Comparison of ENCODE assay signal across 24 cellular contexts in the genomic region with DNA sequence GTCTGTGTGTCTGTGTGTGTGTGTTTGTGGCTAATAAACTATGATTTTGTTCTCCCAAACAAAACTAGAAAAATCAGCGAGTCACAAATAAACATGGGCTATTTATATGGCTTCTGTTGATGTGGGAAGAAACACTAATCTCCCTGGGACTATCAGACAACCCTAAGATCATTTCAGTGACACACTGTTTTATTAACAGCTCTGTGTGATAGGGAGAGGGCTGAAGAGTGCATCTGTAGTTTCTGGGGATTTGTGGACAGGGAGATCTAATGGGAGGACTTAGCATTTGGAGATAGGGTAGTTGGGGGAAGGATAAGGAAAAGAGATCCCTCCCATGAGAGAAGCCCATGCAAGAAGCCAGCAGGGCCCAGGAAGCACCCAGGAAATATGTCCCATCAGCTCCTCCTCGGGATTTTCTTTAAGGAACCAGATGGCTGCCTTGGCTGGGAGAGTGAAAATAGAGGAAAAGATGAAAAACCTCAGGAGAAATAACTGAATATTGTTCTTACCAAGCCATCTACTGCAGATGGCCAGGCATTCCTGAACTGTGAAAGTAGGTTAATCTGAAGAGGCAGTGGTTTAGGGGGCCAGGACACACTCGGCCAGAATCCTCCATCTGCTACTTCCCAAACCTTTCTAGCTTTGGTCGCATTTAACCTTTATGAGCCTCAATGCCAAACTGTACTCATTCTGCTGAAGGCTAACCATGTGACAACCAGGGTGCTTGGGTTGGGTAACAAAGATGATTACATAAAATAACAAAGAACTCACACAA.
DNase-seq lines count a peak whose midpoint lies in the region; ATAC-seq, FAIRE-seq and TF ChIP-seq lines count a peak whose summit lies in the region.
"Had no signal": no experiment of that assay in that cellular context is flagged by ENCODE, and none has a peak within 500 bp of the region (broad histone marks: within the 10 kb centered on the region; RNA-seq: fewer than 3 reads in every experiment).

No MANE protein-coding gene starts in this region.

- TF ChIP-seq CTCF in D721Med (IDR thresholded peaks at IDR 0.05; ENCODE audit: insufficient read depth, missing control alignments), result no peak
- TF ChIP-seq CTCF in GM23338 (conservative IDR thresholded peaks at IDR 0.05; ENCODE audit: low read depth in 2 of 2), result no peak
- TF ChIP-seq CTCF in astrocyte (IDR thresholded peaks at IDR 0.05; ENCODE audit: insufficient read depth, low read depth, low read length), result no peak
- no peak for TF ChIP-seq CTCF in neural progenitor cell (IDR thresholded peaks at IDR 0.05)
- no peak for TF ChIP-seq CTCF in prostate gland (IDR thresholded peaks at IDR 0.05)
- TF ChIP-seq CTCF in GM20000 (IDR thresholded peaks at IDR 0.05; ENCODE audit: extremely low read depth, missing control alignments), result no peak

- H3K27me3 Mint-ChIP-seq in GM23338 (ENCODE audit: insufficient read depth, low read depth, poor library complexity) (no peaks in the 10 kb centered on the region), astrocyte (ENCODE audit: low read depth, unreplicated experiment) (no peaks in the 10 kb centered on the region), neural progenitor cell (ENCODE audit: insufficient read depth, low read depth) (no peaks in the 10 kb centered on the region)
- H3K27me3 Mint-ChIP-seq: activated naive CD4-positive, alpha-beta T cell treated with anti-CD3 and anti-CD28 coated beads, Interleukin-2, amount 10 ng/mL, durations not matched to agents 7 days and 5 days; central memory CD8-positive, alpha-beta T cell; stimulated activated naive CD8-positive, alpha-beta T cell treated with anti-CD3 and anti-CD28 coated beads, Interleukin-15, Interleukin-2, amounts not matched to agents 100 ng/mL and 50 ng/mL, for 24 hours had no signal

- peak overlapping the region; percentile 30 for H2AFZ ChIP-seq in GM23338
- no peak overlapping the region for H2AFZ ChIP-seq in astrocyte (ENCODE audit: low read depth, low read length)
- no peak overlapping the region for H2AFZ ChIP-seq in neural progenitor cell (replicated peaks)

- H3K4me1 Mint-ChIP-seq in GM23338 (peaks cover 3% of the 10 kb centered on the region; the same call in 1 of the 3 replicates), astrocyte (ENCODE audit: low read depth, unreplicated experiment) (no peaks in the 10 kb centered on the region), neural progenitor cell (peaks cover 5% of the 10 kb centered on the region)
- H3K4me1 Mint-ChIP-seq: activated naive CD4-positive, alpha-beta T cell treated with anti-CD3 and anti-CD28 coated beads, Interleukin-2, amount 10 ng/mL, durations not matched to agents 7 days and 5 days had no signal

- no peaks in the 10 kb centered on the region for H4K20me1 ChIP-seq in GM23338 (replicated peaks; ENCODE audit: insufficient read depth)
- H4K20me1 ChIP-seq in astrocyte (ENCODE audit: insufficient read depth, low read length), result no peaks in the 10 kb centered on the region
- H4K20me1 ChIP-seq in neural progenitor cell (ENCODE audit: low read depth), result no peaks in the 10 kb centered on the region

- H3K27me3 ChIP-seq in GM23338 (ENCODE audit: insufficient read depth) (no peaks in the 10 kb centered on the region), astrocyte (ENCODE audit: insufficient read depth, low read length) (no peaks in the 10 kb centered on the region), neural progenitor cell (no peaks in the 10 kb centered on the region), prostate gland (replicated peaks; ENCODE audit: insufficient read depth) (no peaks in the 10 kb centered on the region)
- H3K27me3 ChIP-seq: SJSA1, thyroid gland had no signal

- ATAC-seq in GM23338, result no peak
- no peak for ATAC-seq in HG03342 (IDR thresholded peaks at IDR 0.05; ENCODE audit: unreplicated experiment)
- ATAC-seq: activated T-cell treated with anti-CD3 and anti-CD28 coated beads, Interleukin-2, amount 50 U/mL, for 72 hours had no signal

- H3K9me3 Mint-ChIP-seq in GM23338 (no peaks in the 10 kb centered on the region), astrocyte (ENCODE audit: unreplicated experiment) (no peaks in the 10 kb centered on the region), neural progenitor cell (no peaks in the 10 kb centered on the region)
- H3K9me3 Mint-ChIP-seq: activated naive CD4-positive, alpha-beta T cell treated with anti-CD3 and anti-CD28 coated beads, Interleukin-2, amount 10 ng/mL, durations not matched to agents 7 days and 5 days; HFFc6 had no signal

- H3K36me3 Mint-ChIP-seq in GM23338 (ENCODE audit: low read depth) (no peaks in the 10 kb centered on the region), astrocyte (ENCODE audit: low read depth, unreplicated experiment) (no peaks in the 10 kb centered on the region), neural progenitor cell (no peaks in the 10 kb centered on the region)
- H3K36me3 Mint-ChIP-seq: activated naive CD4-positive, alpha-beta T cell treated with anti-CD3 and anti-CD28 coated beads, Interleukin-2, amount 10 ng/mL, durations not matched to agents 7 days and 5 days; CD14-positive monocyte had no signal

- H3K4me3 Mint-ChIP-seq in GM23338, result no peak overlapping the region
- H3K4me3 Mint-ChIP-seq in astrocyte (ENCODE audit: unreplicated experiment), result no peak overlapping the region
- no peak overlapping the region for H3K4me3 Mint-ChIP-seq in neural progenitor cell
- H3K4me3 Mint-ChIP-seq: activated naive CD4-positive, alpha-beta T cell treated with anti-CD3 and anti-CD28 coated beads, Interleukin-2, amount 10 ng/mL, durations not matched to agents 7 days and 5 days; activated T-cell treated with anti-CD3 and anti-CD28 coated beads, Interleukin-2, amount 50 U/mL, for 72 hours; CD14-positive monocyte; central memory CD8-positive, alpha-beta T cell; HFFc6; stimulated activated naive CD8-positive, alpha-beta T cell treated with anti-CD3 and anti-CD28 coated beads, Interleukin-15, Interleukin-2, amounts not matched to agents 100 ng/mL and 50 ng/mL, for 24 hours had no signal

- no peaks in the 10 kb centered on the region for H3K79me2 ChIP-seq in GM23338 (replicated peaks; ENCODE audit: insufficient read depth)
- no peaks in the 10 kb centered on the region for H3K79me2 ChIP-seq in astrocyte (ENCODE audit: insufficient read depth, low read length)
- no peaks in the 10 kb centered on the region for H3K79me2 ChIP-seq in neural progenitor cell (ENCODE audit: low read depth)

- H3F3A ChIP-seq in GM23338 (replicated peaks; ENCODE audit: low read depth), result no peaks in the 10 kb centered on the region
- H3F3A ChIP-seq in neural progenitor cell (ENCODE audit: low read depth), result no peaks in the 10 kb centered on the region

- FAIRE-seq in D721Med (lab: Jason Lieb, UNC), result peak; percentile 46
- peak; percentile 58 for FAIRE-seq in astrocyte (lab: Jason Lieb, UNC)
- FAIRE-seq: keratinocyte, RCC 7860 had no signal

- H3K4me1 ChIP-seq in GM23338 (ENCODE audit: insufficient read depth), result no peaks in the 10 kb centered on the region
- no peaks in the 10 kb centered on the region for H3K4me1 ChIP-seq in astrocyte (ENCODE audit: insufficient read depth, low read length)
- H3K4me1 ChIP-seq in neural progenitor cell, result no peaks in the 10 kb centered on the region
- no peaks in the 10 kb centered on the region for H3K4me1 ChIP-seq in prostate gland (replicated peaks)

- intact Hi-C loops in prostate gland (cut with DNase I), result no loop called here

- WGBS in prostate gland, result 77% methylated on average over 4 of the region's 4 CpGs

- H3K27ac Mint-ChIP-seq in GM23338, result 0 out of 2 replicates have a peak overlapping the region, but pooled peaks have one; percentile 3
- H3K27ac Mint-ChIP-seq in astrocyte (ENCODE audit: unreplicated experiment), result no peak overlapping the region
- H3K27ac Mint-ChIP-seq in neural progenitor cell, result peak overlapping the region; percentile 29
- H3K27ac Mint-ChIP-seq: activated naive CD4-positive, alpha-beta T cell treated with anti-CD3 and anti-CD28 coated beads, Interleukin-2, amount 10 ng/mL, durations not matched to agents 7 days and 5 days; activated T-cell treated with anti-CD3 and anti-CD28 coated beads, Interleukin-2, amount 50 U/mL, for 72 hours; CD14-positive monocyte; HFFc6; stimulated activated naive CD8-positive, alpha-beta T cell treated with anti-CD3 and anti-CD28 coated beads, Interleukin-15, Interleukin-2, amounts not matched to agents 100 ng/mL and 50 ng/mL, for 24 hours had no signal

- H3K27ac ChIP-seq in GM23338 (ENCODE audit: low read depth), result no peak overlapping the region
- no peak overlapping the region for H3K27ac ChIP-seq in astrocyte (ENCODE audit: low read depth, low read length)
- no peak overlapping the region for H3K27ac ChIP-seq in neural progenitor cell
- no peak overlapping the region for H3K27ac ChIP-seq in prostate gland
- H3K27ac ChIP-seq: SJSA1, thyroid gland had no signal

- no peak overlapping the region for H3K4me2 ChIP-seq in GM23338
- H3K4me2 ChIP-seq in astrocyte (ENCODE audit: low read length), result no peak overlapping the region
- H3K4me2 ChIP-seq in neural progenitor cell, result no peak overlapping the region

- H3K4me3 ChIP-seq in GM23338 (no peak overlapping the region), astrocyte (ENCODE audit: insufficient read depth, low read depth, low read length) (no peak overlapping the region), neural progenitor cell (no peak overlapping the region), prostate gland (no peak overlapping the region)
- H3K4me3 ChIP-seq: lung, SJSA1, thyroid gland had no signal

- no peak for TF ChIP-seq POLR2A in prostate gland (IDR thresholded peaks at IDR 0.05)

- H3K36me3 ChIP-seq in GM23338 (ENCODE audit: insufficient read depth) (no peaks in the 10 kb centered on the region), astrocyte (ENCODE audit: insufficient read depth, low read length) (no peaks in the 10 kb centered on the region), neural progenitor cell (no peaks in the 10 kb centered on the region), prostate gland (no peaks in the 10 kb centered on the region)
- H3K36me3 ChIP-seq: SJSA1, thyroid gland had no signal

- H3K9me2 ChIP-seq in GM23338 (ENCODE audit: insufficient read depth), result peaks cover 5% of the 10 kb centered on the region

- DNase-seq in D721Med (ENCODE audit: insufficient read length, low spot score) (no peak), GM23338 (ENCODE audit: low spot score) (no peak), astrocyte (ENCODE audit: low read depth) (no peak), neural progenitor cell (ENCODE audit: low spot score) (no peak), prostate gland (ENCODE audit: low spot score) (no peak), GM20000 (ENCODE audit: low spot score) (no peak)
- DNase-seq: activated CD4-positive, alpha-beta T cell treated with anti-CD3 and anti-CD28 coated beads for 4 hours; activated naive CD4-positive, alpha-beta T cell treated with anti-CD3 and anti-CD28 coated beads, Interleukin-2, amount 10 ng/mL, durations not matched to agents 7 days and 5 days; activated T-cell treated with anti-CD3 and anti-CD28 coated beads, Interleukin-2, amount 50 U/mL, for 72 hours; aorta; Calu3; HFFc6; NCI-H1105; NCI-H1930; NCI-H226; thyroid gland had no signal

- H3K9me3 ChIP-seq in astrocyte (ENCODE audit: insufficient read depth, low read depth, low read length) (no peaks in the 10 kb centered on the region), neural progenitor cell (ENCODE audit: low read depth) (no peaks in the 10 kb centered on the region), prostate gland (no peaks in the 10 kb centered on the region)
- H3K9me3 ChIP-seq: SJSA1, thyroid gland had no signal

- no peak overlapping the region for H3K9ac ChIP-seq in astrocyte (ENCODE audit: low read length)
- H3K9ac ChIP-seq in neural progenitor cell, result no peak overlapping the region
